Comparison of ENCODE assay signal across 7 cellular contexts in the genomic region with DNA sequence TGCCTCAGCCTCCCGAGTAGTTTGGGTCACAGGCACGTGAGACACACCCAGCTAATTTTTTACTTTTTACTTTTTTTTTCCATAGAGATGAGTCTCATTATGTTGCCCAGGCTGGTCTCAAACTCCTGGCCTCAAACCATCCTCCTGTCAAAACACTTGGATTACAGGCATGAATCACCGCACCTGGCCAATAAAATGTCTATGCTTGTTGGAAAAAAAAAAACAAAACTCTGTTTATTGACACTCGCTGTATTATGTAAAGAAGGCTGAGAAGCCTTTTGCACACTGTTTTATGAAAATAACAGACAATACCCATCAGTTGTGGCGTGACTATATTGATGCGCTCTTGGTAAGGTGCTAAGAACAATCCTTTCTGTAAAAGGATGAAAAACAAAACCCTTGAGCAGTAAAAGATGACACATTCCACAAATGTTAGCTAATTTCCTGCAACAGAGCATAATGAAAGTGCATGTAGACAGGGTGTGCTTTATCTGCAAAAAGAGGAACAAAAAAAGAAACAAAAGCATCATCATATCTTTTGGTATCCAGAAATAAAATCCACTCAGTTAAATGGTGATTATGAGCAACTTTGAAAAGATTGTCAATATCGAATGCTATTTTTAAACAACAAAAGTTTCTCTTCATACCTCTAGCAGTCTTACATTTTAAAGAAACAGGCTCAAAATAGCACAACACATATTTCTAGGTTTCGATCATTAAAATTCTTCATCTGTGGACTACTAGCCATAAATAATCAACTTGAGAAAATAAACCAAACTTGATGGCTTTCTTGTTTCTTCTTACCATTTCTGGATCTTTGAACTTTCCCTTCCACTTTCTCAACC.
DNase-seq lines count a peak whose midpoint lies in the region; ATAC-seq and TF ChIP-seq lines count a peak whose summit lies in the region.

No MANE protein-coding gene starts in this region.

- H3K9me3 ChIP-seq in SK-N-SH, result no peaks in the 10 kb centered on the region

- H3F3A ChIP-seq in SK-N-SH (replicated peaks; ENCODE audit: insufficient read depth), result no peaks in the 10 kb centered on the region

- no peak overlapping the region for H3K9ac ChIP-seq in SK-N-SH

- no peak for TF ChIP-seq RAD21 in SK-N-SH (IDR thresholded peaks at IDR 0.05; ENCODE audit: low read length)

- no peaks in the 10 kb centered on the region for H3K36me3 ChIP-seq in SK-N-SH (replicated peaks in 1 of 2; ENCODE audit: control insufficient read depth in 1 of 2, insufficient read depth in 2 of 2, low read length in 1 of 2)

- CTCF ChIA-PET in SK-N-SH (lab: Yijun Ruan, JAX), result interaction anchor here (1.0 to 3.1 kb wide), 6 partner anchors 30 to 953 kb away, joined by 3 to 18 read pairs (median 6); a partner anchor contains a TSS

- peak overlapping the region in 1 of 2 experiments; percentile 45; a peak in 1 of 4 replicates for H3K4me3 ChIP-seq in SK-N-SH (ENCODE audit: low read depth in 2 of 2, low read length in 1 of 2)

- peaks cover 4% of the 10 kb centered on the region for H3K4me1 Mint-ChIP-seq in type B pancreatic cell (ENCODE audit: unreplicated experiment)

- peak overlapping the region; percentile 54 for H3K4me2 ChIP-seq in SK-N-SH

- H3K36me3 Mint-ChIP-seq in type B pancreatic cell, result no peaks in the 10 kb centered on the region

- H3K9me3 Mint-ChIP-seq in type B pancreatic cell, result no peaks in the 10 kb centered on the region

- H2AFZ ChIP-seq in SK-N-SH (ENCODE audit: low read depth), result peak overlapping the region; percentile 63

- POLR2A ChIA-PET in SK-N-SH (lab: Yijun Ruan, JAX), result no interaction called here

- no peaks in the 10 kb centered on the region for H3K79me2 ChIP-seq in SK-N-SH (ENCODE audit: insufficient read depth)

- no peak overlapping the region; a peak in 1 of 4 replicates for H3K27ac ChIP-seq in SK-N-SH (ENCODE audit: low read depth in 2 of 2, low read length in 1 of 2)

- no peak overlapping the region for H3K4me3 Mint-ChIP-seq in type B pancreatic cell

- H3K4me1 ChIP-seq in SK-N-SH (ENCODE audit: control insufficient read depth in 1 of 2, insufficient read depth in 2 of 2, low read depth in 1 of 2, low read length in 1 of 2), result peaks cover 2 to 12% of the 10 kb centered on the region in 2 experiments; a peak in 2 of 4 replicates

- no peak for TF ChIP-seq EP300 in SK-N-SH (IDR thresholded peaks at IDR 0.05; ENCODE audit: borderline replicate concordance in 1 of 2, low read depth in 1 of 2, low read length in 1 of 2)

- no peaks in the 10 kb centered on the region for H3K27me3 Mint-ChIP-seq in type B pancreatic cell

- TF ChIP-seq CTCF in SK-N-SH (IDR thresholded peaks at IDR 0.05) (no peak), type B pancreatic cell (conservative IDR thresholded peaks at IDR 0.05) (no peak)

- intact Hi-C loops in posterior cingulate gyrus (cut with DNase I), result loop anchor here (5.0 to 10.0 kb wide), 5 partner anchors 313 to 1023 kb away; a partner anchor contains a TSS

- ATAC-seq in GM19328 (IDR thresholded peaks at IDR 0.05; ENCODE audit: unreplicated experiment) (peak; percentile 56), HG03066 (IDR thresholded peaks at IDR 0.05; ENCODE audit: low read depth, unreplicated experiment) (peak; percentile 73)

- DNase-seq in SK-N-SH (no peak), type B pancreatic cell (ENCODE audit: extremely low spot score, unreplicated experiment) (no peak), anterior cingulate cortex (lab: John Stamatoyannopoulos, UW) (no peak), posterior cingulate gyrus (no peak), activated gamma-delta T cell (lab: John Stamatoyannopoulos, UW) (no peak)

- 73% methylated on average over 8 of the region's 8 CpGs for WGBS in SK-N-SH (ENCODE audit: low lambda C conversion rate)

- H3K27ac Mint-ChIP-seq in type B pancreatic cell, result peak overlapping the region; percentile 2

- H3K27me3 ChIP-seq in SK-N-SH (ENCODE audit: insufficient read depth), result no peaks in the 10 kb centered on the region

- H4K20me1 ChIP-seq in SK-N-SH (ENCODE audit: insufficient read depth), result no peaks in the 10 kb centered on the region

- no peaks in the 10 kb centered on the region for H3K9me2 ChIP-seq in SK-N-SH

TF ChIP-seq in SK-N-SH, 30 proteins besides CTCF, POLR2A, EP300 and RAD21:
- TF ChIP-seq TEAD4 (IDR thresholded peaks at IDR 0.05; ENCODE audit: borderline replicate concordance, insufficient read depth) (0 out of 2 replicates have a peak, but pooled peaks have one; percentile 13), NFIC (IDR thresholded peaks at IDR 0.05; ENCODE audit: borderline replicate concordance) (no peak)
